Comparison of ENCODE assay signal across 9 cellular contexts in the genomic region with DNA sequence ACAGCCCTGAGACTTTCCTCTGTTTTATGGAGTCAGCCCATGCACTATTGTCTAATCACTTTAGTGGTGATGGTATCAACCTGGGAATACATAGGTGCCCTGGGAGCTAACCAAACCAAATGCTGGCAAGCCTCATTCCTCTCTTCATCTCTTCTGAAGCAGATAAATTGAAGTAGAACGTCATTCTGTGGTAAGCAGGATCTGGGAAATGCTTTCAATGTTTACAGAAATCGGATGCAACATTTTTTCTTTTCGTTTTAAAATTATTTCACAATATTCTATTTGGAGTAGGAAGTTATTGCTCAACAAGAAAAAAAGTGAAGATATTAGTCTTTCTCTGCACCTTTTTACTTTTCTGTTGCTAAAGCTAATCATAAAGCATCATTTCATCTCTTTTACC.
DNase-seq lines count a peak whose midpoint lies in the region; ATAC-seq and TF ChIP-seq lines count a peak whose summit lies in the region.
"Had no signal": no experiment of that assay in that cellular context is flagged by ENCODE, and none has a peak within 500 bp of the region (broad histone marks: within the 10 kb centered on the region; RNA-seq: fewer than 3 reads in every experiment).

No MANE protein-coding gene starts in this region.

- H3K4me1 Mint-ChIP-seq in Calu3 (ENCODE audit: low read depth, unreplicated experiment), result peaks cover 52% of the 10 kb centered on the region

- no peak for TF ChIP-seq CTCF in stomach (IDR thresholded peaks at IDR 0.05)
- TF ChIP-seq CTCF in Calu3 (IDR thresholded peaks at IDR 0.05; ENCODE audit: unreplicated experiment), result no peak

- WGBS in GM23248 (ENCODE audit: low coverage in 1 of 2, low lambda C conversion rate in 2 of 2, missing lambda C conversion rate in 2 of 2), 2 experiments, result 0 to 1% methylated on average over 3 of the region's 3 CpGs
- whole genome bisulfite sequencing in adipose tissue, 3 donors, result 6 to 44% (median 8%) methylated on average over 3 of the region's 3 CpGs
- WGBS in stomach, 5 donors, result 28 to 40% (median 30%) methylated on average over 3 of the region's 3 CpGs

- H3K36me3 Mint-ChIP-seq in Calu3 (ENCODE audit: insufficient read depth, unreplicated experiment), result peaks cover 5% of the 10 kb centered on the region

- in situ Hi-C loops in GM23248 (cut with MboI), result no loop called here

- H3K9ac ChIP-seq in GM23248, result peak overlapping the region; percentile 71

- H3K4me3 ChIP-seq in GM23248 (peak overlapping the region; percentile 34), stomach (no peak overlapping the region)

- CTCF ChIA-PET in Calu3 (lab: Charles Lee), result no interaction called here

- BruUV-seq in Calu3 (replicated peaks; lab: Mats Ljungman, UMichigan), result no TSS peak

- H3K27me3 Mint-ChIP-seq in Calu3 (ENCODE audit: unreplicated experiment), result no peaks in the 10 kb centered on the region

- H3K79me2 ChIP-seq in GM23248 (ENCODE audit: insufficient read depth), result peaks cover 100% of the 10 kb centered on the region

- no peak overlapping the region for H2AFZ ChIP-seq in GM23248

- H3K4me1 ChIP-seq in GM23248 (ENCODE audit: insufficient read depth) (peaks cover 85% of the 10 kb centered on the region), stomach (peaks cover 40 to 92% (median 67%) of the 10 kb centered on the region in 4 donors)

- ATAC-seq in left ventricle myocardium superior (peak; percentile 32), GM18873 (IDR thresholded peaks at IDR 0.05; ENCODE audit: low FRiP score, unreplicated experiment) (no peak), HG02678 (IDR thresholded peaks at IDR 0.05; ENCODE audit: unreplicated experiment) (no peak)

- H3K36me3 ChIP-seq in GM23248 (ENCODE audit: low read depth) (no peaks in the 10 kb centered on the region), stomach (no peaks in the 10 kb centered on the region)

- no peaks in the 10 kb centered on the region for H3K9me2 ChIP-seq in GM23248 (ENCODE audit: insufficient read depth)

- H3K27ac Mint-ChIP-seq in Calu3 (ENCODE audit: unreplicated experiment), result no peak overlapping the region

- H3K27me3 ChIP-seq in GM23248 (replicated peaks; ENCODE audit: insufficient read depth) (no peaks in the 10 kb centered on the region), stomach (no peaks in the 10 kb centered on the region)

- peak overlapping the region; percentile 69 for H3K4me2 ChIP-seq in GM23248 (ENCODE audit: unreplicated experiment)

- 0 out of 2 replicates have a peak, but pooled peaks cover 4% of the 10 kb centered on the region for H4K20me1 ChIP-seq in GM23248 (ENCODE audit: insufficient read depth)

- TF ChIP-seq EP300 in stomach (IDR thresholded peaks at IDR 0.05), result peak; percentile 14

- H3K9me3 ChIP-seq in GM23248 (ENCODE audit: low read depth), result no peaks in the 10 kb centered on the region
- no peaks in the 10 kb centered on the region for H3K9me3 ChIP-seq in stomach

- TF ChIP-seq POLR2A in stomach (IDR thresholded peaks at IDR 0.05), result no peak

- DNase-seq in GM23248, result peak; percentile 81
- no peak for DNase-seq in left ventricle myocardium superior
- DNase-seq in stomach, result no peak
- DNase-seq in activated CD4-positive, alpha-beta T cell treated with anti-CD3 and anti-CD28 coated beads for 1 hour, result no peak
- DNase-seq in Calu3, result no peak
- DNase-seq: NCI-H524 had no signal

- intact Hi-C loops in left ventricle myocardium superior (cut with micrococcal nuclease) (no loop called here), stomach (cut with DNase I; ENCODE audit: low total_unique reads) (no loop called here), Calu3 (cut with micrococcal nuclease; ENCODE audit: unreplicated experiment) (no loop called here)

- peaks cover 86% of the 10 kb centered on the region for H3F3A ChIP-seq in GM23248 (ENCODE audit: insufficient read depth)

- H3K27ac ChIP-seq in GM23248, result peak overlapping the region; percentile 88
- H3K27ac ChIP-seq in adipose tissue (ENCODE audit: low read depth, low read length), result peak overlapping the region; percentile 77
- H3K27ac ChIP-seq in stomach, result peak overlapping the region in 4 of 5 donors; percentile 48 to 80 (median 73)

- H3K9me3 Mint-ChIP-seq in Calu3 (ENCODE audit: low read depth, unreplicated experiment), result no peaks in the 10 kb centered on the region

- H3K4me3 Mint-ChIP-seq in Calu3 (ENCODE audit: low read depth, unreplicated experiment), result no peak overlapping the region
